In the genomic region with DNA sequence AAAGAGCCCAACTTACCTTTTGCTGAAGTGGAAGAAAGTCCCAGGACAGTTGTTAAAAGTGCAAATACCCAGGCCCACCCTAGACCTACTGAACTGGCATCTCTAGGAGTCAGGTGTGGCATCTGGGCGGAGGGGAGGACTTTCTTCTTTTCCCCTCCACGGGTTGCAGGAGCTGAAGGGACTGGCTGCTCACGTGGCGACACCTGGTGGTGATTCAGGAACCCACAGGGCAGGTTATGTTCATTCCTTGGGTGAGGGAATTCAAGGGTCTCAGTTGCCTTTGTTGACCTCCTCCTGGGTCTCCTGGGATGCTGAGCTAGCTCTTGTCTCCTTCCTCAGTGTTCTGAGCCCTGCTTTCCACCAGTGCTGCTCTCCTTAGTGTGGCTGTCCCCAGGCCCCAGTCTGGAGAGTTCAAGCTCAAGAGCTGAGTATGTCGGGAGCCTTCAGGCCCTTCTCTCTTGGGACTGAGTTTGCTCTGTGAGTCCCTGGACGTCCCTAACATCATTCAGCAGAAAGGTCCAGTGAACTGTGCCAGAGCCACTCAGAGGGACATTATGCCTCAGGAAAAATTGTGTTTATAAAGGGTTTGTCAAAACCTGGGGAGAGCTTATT, we compare ENCODE assay signal across 8 cellular contexts. TPM values are rescaled to one million over a fixed set of nuclear protein-coding genes. Genes with fewer than 3 reads are reported as not detected.
DNase-seq lines count a peak whose midpoint lies in the region; ATAC-seq and TF ChIP-seq lines count a peak whose summit lies in the region.

No MANE protein-coding gene starts in this region.

- H3K27me3 ChIP-seq in NT2/D1 (ENCODE audit: insufficient read depth, insufficient read length), result no peaks in the 10 kb centered on the region

- TF ChIP-seq POLR2A in erythroblast (IDR thresholded peaks at IDR 0.05; ENCODE audit: low read length), result no peak

- no peaks in the 10 kb centered on the region for H3K9me3 ChIP-seq in NT2/D1 (ENCODE audit: insufficient read depth, low read length)

- H3K27ac Mint-ChIP-seq in naive thymus-derived CD8-positive, alpha-beta T cell, result no peak overlapping the region
- H3K27ac Mint-ChIP-seq in stimulated activated effector memory CD8-positive, alpha-beta T cell treated with anti-CD3 and anti-CD28 coated beads, Interleukin-12 subunit alpha, Interleukin-12 subunit beta, amount 100 ng/mL, for 72 hours, result no peak overlapping the region

- POLR2A ChIA-PET in naive thymus-derived CD8-positive, alpha-beta T cell (lab: Charles Lee), result no interaction called here

- ATAC-seq in HG02981 (IDR thresholded peaks at IDR 0.05; ENCODE audit: unreplicated experiment), result peak; percentile 61
- peak; percentile 54 to 76 for ATAC-seq in naive thymus-derived CD8-positive, alpha-beta T cell
- peak; percentile 45 for ATAC-seq in stimulated activated effector memory CD8-positive, alpha-beta T cell treated with anti-CD3 and anti-CD28 coated beads, Interleukin-12 subunit alpha, Interleukin-12 subunit beta, amount 100 ng/mL, for 72 hours
- no peak for ATAC-seq in GM19452 (IDR thresholded peaks at IDR 0.05; ENCODE audit: unreplicated experiment)

- DNase-seq in G401 (ENCODE audit: low spot score) (peak; percentile 77), NT2/D1 (ENCODE audit: low read depth, low spot score) (peak; percentile 60), erythroblast (lab: John Stamatoyannopoulos, UW) (peak; percentile 62 to 81)
- peak; percentile 84 for DNase-seq in activated CD8-positive, alpha-beta memory T cell treated with anti-CD3 and anti-CD28 coated beads, Interleukin-2, amount 50 U/mL, for 48 hours
- peak; percentile 49 to 83 (median 66) for DNase-seq in naive thymus-derived CD8-positive, alpha-beta T cell
- peak; percentile 55 to 85 for DNase-seq in stimulated activated effector memory CD8-positive, alpha-beta T cell treated with anti-CD3 and anti-CD28 coated beads, Interleukin-12 subunit alpha, Interleukin-12 subunit beta, amount 100 ng/mL, for 72 hours (ENCODE audit: low spot score in 2 of 2)

- no peaks in the 10 kb centered on the region for H3K36me3 Mint-ChIP-seq in naive thymus-derived CD8-positive, alpha-beta T cell
- no peaks in the 10 kb centered on the region for H3K36me3 Mint-ChIP-seq in stimulated activated effector memory CD8-positive, alpha-beta T cell treated with anti-CD3 and anti-CD28 coated beads, Interleukin-12 subunit alpha, Interleukin-12 subunit beta, amount 100 ng/mL, for 72 hours

- no peaks in the 10 kb centered on the region for H3K9me3 Mint-ChIP-seq in naive thymus-derived CD8-positive, alpha-beta T cell
- no peaks in the 10 kb centered on the region for H3K9me3 Mint-ChIP-seq in stimulated activated effector memory CD8-positive, alpha-beta T cell treated with anti-CD3 and anti-CD28 coated beads, Interleukin-12 subunit alpha, Interleukin-12 subunit beta, amount 100 ng/mL, for 72 hours

- no peak overlapping the region for H3K4me3 ChIP-seq in NT2/D1 (ENCODE audit: insufficient read length, low read depth)

- no peak overlapping the region for H3K9ac ChIP-seq in NT2/D1 (ENCODE audit: insufficient read length, low read depth)

- in situ Hi-C loops in G401 (cut with HindIII; ENCODE audit: low sequenced_read_pairs), result no loop called here

- H3K36me3 ChIP-seq in NT2/D1 (ENCODE audit: insufficient read depth, insufficient read length, low read length), result peaks cover 7% of the 10 kb centered on the region

- H3K4me3 Mint-ChIP-seq in naive thymus-derived CD8-positive, alpha-beta T cell, result no peak overlapping the region
- no peak overlapping the region for H3K4me3 Mint-ChIP-seq in stimulated activated effector memory CD8-positive, alpha-beta T cell treated with anti-CD3 and anti-CD28 coated beads, Interleukin-12 subunit alpha, Interleukin-12 subunit beta, amount 100 ng/mL, for 72 hours

- H3K4me1 ChIP-seq in NT2/D1 (ENCODE audit: insufficient read depth, insufficient read length), result no peaks in the 10 kb centered on the region

- peaks cover 0 to 3% (median 0%) of the 10 kb centered on the region in 4 donors for H3K4me1 Mint-ChIP-seq in naive thymus-derived CD8-positive, alpha-beta T cell
- H3K4me1 Mint-ChIP-seq in stimulated activated effector memory CD8-positive, alpha-beta T cell treated with anti-CD3 and anti-CD28 coated beads, Interleukin-12 subunit alpha, Interleukin-12 subunit beta, amount 100 ng/mL, for 72 hours, result no peaks in the 10 kb centered on the region

- H3K27me3 Mint-ChIP-seq in naive thymus-derived CD8-positive, alpha-beta T cell, result peaks cover 0 to 12% (median 2%) of the 10 kb centered on the region in 5 donors

RNA-seq across cellular contexts. Expression of a gene that starts 56.9 kb away (rescaled TPM):
- total RNA-seq in G401 (2014; rRNA removed; shearing (Covaris generic)), result 0.18 and 3.8 TPM in 2 replicates
- 1 to 10 TPM; 3.4 to 3.5 TPM for total RNA-seq in naive thymus-derived CD8-positive, alpha-beta T cell
- polyA plus RNA-seq in naive thymus-derived CD8-positive, alpha-beta T cell, result 1 to 10 TPM; 3.0 to 3.2 (median 3.0) TPM
